In genomic region chr5:39091940-39092580, GRCh38 we compare ENCODE assay signal across 2 cellular contexts.
TF ChIP-seq lines count a peak whose summit lies in the region.

No MANE protein-coding gene starts in this region.

TF ChIP-seq in A549, 52 proteins besides CTCF, POLR2A, EP300 and RAD21 (continued from another document):
- TF ChIP-seq FOSL2 (IDR thresholded peaks at IDR 0.05), result no peak
- no peak for TF ChIP-seq FOSL2 (CRISPR knock-in tag; IDR thresholded peaks at IDR 0.05)
- no peak for TF ChIP-seq USF2 (IDR thresholded peaks at IDR 0.05)

TF ChIP-seq in HCT116, 20 proteins besides CTCF, POLR2A, EP300 and RAD21 (continued from another document):
- no peak for TF ChIP-seq FOSL1 (IDR thresholded peaks at IDR 0.05; ENCODE audit: low read depth)
- TF ChIP-seq CBX3 (IDR thresholded peaks at IDR 0.05; ENCODE audit: low read depth), result no peak
- no peak for TF ChIP-seq ZNF274 (IDR thresholded peaks at IDR 0.05; ENCODE audit: low read depth, low read length)
- no peak for TF ChIP-seq JUND (IDR thresholded peaks at IDR 0.05)
- no peak for TF ChIP-seq EZH2phosphoT487 (IDR thresholded peaks at IDR 0.05; ENCODE audit: borderline replicate concordance)
- no peak for TF ChIP-seq SIN3A (IDR thresholded peaks at IDR 0.05; ENCODE audit: low read depth)
- no peak for TF ChIP-seq CEBPB (IDR thresholded peaks at IDR 0.05; ENCODE audit: low read depth)
